1 cellular context compared by ENCODE assay signal in genomic region chr2:53127061-53127650, GRCh38.
TF ChIP-seq lines count a peak whose summit lies in the region.

No MANE protein-coding gene starts in this region.

TF ChIP-seq in HCT116, 20 proteins besides CTCF, POLR2A, EP300 and RAD21 (continued from another document):
- TF ChIP-seq ZBTB33 (IDR thresholded peaks at IDR 0.05; ENCODE audit: extremely low read depth, insufficient replicate concordance, low read length) (no peak), YY1 (IDR thresholded peaks at IDR 0.05; ENCODE audit: extremely low read depth, insufficient replicate concordance, low read depth, low read length) (no peak), SP1 (IDR thresholded peaks at IDR 0.05; ENCODE audit: low read depth) (no peak), CEBPB (IDR thresholded peaks at IDR 0.05; ENCODE audit: low read depth) (no peak), ZNF274 (IDR thresholded peaks at IDR 0.05; ENCODE audit: low read depth, low read length) (no peak), TCF7L2 (IDR thresholded peaks at IDR 0.05; ENCODE audit: borderline replicate concordance, extremely low read depth, insufficient read depth, insufficient read length) (no peak), ELF1 (IDR thresholded peaks at IDR 0.05; ENCODE audit: borderline replicate concordance, low read depth) (no peak), CBX3 (IDR thresholded peaks at IDR 0.05; ENCODE audit: low read depth) (no peak), MAX (IDR thresholded peaks at IDR 0.05) (no peak), EGR1 (IDR thresholded peaks at IDR 0.05; ENCODE audit: low read depth) (no peak), JUND (IDR thresholded peaks at IDR 0.05) (no peak), ATF3 (IDR thresholded peaks at IDR 0.05) (no peak)
